ENCODE assay signal across 1 cellular context in the genomic region with DNA sequence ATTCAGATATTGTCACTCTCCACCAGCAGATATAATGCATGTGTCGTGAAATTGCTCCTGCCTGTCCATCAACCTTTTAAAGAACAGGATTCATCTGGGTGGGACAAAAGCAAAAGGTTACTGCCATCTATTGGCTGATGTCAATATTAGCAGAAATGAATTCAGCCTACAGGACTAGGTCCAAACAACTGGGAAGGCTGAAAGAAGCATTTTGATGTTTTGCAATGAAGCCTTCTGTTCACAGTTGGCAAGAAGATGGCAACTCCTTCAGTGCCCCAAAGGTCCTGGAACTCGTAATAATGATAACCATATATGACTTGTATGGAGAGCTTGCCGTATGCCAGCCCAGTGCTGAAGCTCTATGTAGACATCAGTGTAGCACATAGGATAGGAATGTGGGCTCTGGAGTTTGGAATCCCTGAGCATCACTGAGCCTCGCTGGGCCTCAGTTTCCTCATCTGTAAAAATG.
TF ChIP-seq lines count a peak whose summit lies in the region.

No MANE protein-coding gene starts in this region.

TF ChIP-seq in WTC11, 78 proteins besides CTCF, POLR2A, EP300 and RAD21 (continued from another document):
- TF ChIP-seq, protein P1, sequence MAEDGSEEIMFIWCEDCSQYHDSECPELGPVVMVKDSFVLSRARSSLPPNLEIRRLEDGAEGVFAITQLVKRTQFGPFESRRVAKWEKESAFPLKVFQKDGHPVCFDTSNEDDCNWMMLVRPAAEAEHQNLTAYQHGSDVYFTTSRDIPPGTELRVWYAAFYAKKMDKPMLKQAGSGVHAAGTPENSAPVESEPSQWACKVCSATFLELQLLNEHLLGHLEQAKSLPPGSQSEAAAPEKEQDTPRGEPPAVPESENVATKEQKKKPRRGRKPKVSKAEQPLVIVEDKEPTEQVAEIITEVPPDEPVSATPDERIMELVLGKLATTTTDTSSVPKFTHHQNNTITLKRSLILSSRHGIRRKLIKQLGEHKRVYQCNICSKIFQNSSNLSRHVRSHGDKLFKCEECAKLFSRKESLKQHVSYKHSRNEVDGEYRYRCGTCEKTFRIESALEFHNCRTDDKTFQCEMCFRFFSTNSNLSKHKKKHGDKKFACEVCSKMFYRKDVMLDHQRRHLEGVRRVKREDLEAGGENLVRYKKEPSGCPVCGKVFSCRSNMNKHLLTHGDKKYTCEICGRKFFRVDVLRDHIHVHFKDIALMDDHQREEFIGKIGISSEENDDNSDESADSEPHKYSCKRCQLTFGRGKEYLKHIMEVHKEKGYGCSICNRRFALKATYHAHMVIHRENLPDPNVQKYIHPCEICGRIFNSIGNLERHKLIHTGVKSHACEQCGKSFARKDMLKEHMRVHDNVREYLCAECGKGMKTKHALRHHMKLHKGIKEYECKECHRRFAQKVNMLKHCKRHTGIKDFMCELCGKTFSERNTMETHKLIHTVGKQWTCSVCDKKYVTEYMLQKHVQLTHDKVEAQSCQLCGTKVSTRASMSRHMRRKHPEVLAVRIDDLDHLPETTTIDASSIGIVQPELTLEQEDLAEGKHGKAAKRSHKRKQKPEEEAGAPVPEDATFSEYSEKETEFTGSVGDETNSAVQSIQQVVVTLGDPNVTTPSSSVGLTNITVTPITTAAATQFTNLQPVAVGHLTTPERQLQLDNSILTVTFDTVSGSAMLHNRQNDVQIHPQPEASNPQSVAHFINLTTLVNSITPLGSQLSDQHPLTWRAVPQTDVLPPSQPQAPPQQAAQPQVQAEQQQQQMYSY (CRISPR knock-in tag; IDR thresholded peaks at IDR 0.05): no peak
- TF ChIP-seq TEAD4 (CRISPR knock-in tag; IDR thresholded peaks at IDR 0.05): no peak
- TF ChIP-seq, protein P2, sequence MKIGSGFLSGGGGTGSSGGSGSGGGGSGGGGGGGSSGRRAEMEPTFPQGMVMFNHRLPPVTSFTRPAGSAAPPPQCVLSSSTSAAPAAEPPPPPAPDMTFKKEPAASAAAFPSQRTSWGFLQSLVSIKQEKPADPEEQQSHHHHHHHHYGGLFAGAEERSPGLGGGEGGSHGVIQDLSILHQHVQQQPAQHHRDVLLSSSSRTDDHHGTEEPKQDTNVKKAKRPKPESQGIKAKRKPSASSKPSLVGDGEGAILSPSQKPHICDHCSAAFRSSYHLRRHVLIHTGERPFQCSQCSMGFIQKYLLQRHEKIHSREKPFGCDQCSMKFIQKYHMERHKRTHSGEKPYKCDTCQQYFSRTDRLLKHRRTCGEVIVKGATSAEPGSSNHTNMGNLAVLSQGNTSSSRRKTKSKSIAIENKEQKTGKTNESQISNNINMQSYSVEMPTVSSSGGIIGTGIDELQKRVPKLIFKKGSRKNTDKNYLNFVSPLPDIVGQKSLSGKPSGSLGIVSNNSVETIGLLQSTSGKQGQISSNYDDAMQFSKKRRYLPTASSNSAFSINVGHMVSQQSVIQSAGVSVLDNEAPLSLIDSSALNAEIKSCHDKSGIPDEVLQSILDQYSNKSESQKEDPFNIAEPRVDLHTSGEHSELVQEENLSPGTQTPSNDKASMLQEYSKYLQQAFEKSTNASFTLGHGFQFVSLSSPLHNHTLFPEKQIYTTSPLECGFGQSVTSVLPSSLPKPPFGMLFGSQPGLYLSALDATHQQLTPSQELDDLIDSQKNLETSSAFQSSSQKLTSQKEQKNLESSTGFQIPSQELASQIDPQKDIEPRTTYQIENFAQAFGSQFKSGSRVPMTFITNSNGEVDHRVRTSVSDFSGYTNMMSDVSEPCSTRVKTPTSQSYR (CRISPR knock-in tag; IDR thresholded peaks at IDR 0.05): no peak
